ENCODE assay signal across 2 cellular contexts in the genomic region with DNA sequence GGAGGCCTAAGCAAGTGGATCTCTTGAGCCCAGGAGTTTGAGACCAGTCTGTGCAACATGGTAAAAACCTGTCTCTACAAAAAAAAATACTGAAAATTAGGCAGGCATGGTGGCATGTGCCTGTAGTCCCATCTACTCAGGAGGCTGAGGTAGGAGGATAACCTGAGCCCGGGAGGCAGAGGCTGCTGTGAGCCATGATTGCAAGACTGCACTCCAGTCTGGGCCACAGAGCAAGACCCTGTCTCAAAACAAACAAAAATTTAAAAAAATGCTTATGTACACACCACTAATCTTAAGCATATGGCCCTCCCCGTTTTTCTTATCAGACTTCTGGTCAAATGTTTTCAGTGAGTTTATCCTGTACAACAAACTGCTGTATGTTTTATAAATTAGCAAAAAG.
TF ChIP-seq lines count a peak whose summit lies in the region.

No MANE protein-coding gene starts in this region.

TF ChIP-seq in IMR-90, 13 proteins besides CTCF, POLR2A, EP300 and RAD21:
- TF ChIP-seq FOS (IDR thresholded peaks at IDR 0.05; ENCODE audit: low read depth, low read length) (no peak), CHD1 (IDR thresholded peaks at IDR 0.05; ENCODE audit: low read depth, low read length) (no peak), MXI1 (IDR thresholded peaks at IDR 0.05; ENCODE audit: borderline replicate concordance, low read depth, low read length) (no peak), BHLHE40 (IDR thresholded peaks at IDR 0.05; ENCODE audit: low read depth, low read length) (no peak), CEBPB (IDR thresholded peaks at IDR 0.05; ENCODE audit: low read depth, low read length) (no peak), NFE2L2 (IDR thresholded peaks at IDR 0.05; ENCODE audit: low read depth, low read length) (no peak), RCOR1 (IDR thresholded peaks at IDR 0.05; ENCODE audit: insufficient replicate concordance, low read length) (no peak)
- TF ChIP-seq, protein P1, sequence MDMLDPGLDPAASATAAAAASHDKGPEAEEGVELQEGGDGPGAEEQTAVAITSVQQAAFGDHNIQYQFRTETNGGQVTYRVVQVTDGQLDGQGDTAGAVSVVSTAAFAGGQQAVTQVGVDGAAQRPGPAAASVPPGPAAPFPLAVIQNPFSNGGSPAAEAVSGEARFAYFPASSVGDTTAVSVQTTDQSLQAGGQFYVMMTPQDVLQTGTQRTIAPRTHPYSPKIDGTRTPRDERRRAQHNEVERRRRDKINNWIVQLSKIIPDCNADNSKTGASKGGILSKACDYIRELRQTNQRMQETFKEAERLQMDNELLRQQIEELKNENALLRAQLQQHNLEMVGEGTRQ (IDR thresholded peaks at IDR 0.05; ENCODE audit: low read depth, low read length), result no peak
- TF ChIP-seq, protein P2, sequence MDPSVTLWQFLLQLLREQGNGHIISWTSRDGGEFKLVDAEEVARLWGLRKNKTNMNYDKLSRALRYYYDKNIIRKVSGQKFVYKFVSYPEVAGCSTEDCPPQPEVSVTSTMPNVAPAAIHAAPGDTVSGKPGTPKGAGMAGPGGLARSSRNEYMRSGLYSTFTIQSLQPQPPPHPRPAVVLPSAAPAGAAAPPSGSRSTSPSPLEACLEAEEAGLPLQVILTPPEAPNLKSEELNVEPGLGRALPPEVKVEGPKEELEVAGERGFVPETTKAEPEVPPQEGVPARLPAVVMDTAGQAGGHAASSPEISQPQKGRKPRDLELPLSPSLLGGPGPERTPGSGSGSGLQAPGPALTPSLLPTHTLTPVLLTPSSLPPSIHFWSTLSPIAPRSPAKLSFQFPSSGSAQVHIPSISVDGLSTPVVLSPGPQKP (IDR thresholded peaks at IDR 0.05; ENCODE audit: borderline replicate concordance, low read depth, low read length), result no peak
TF ChIP-seq in IMR-90: peak in this region for 0.

TF ChIP-seq in K562, 482 proteins besides CTCF, POLR2A, EP300 and RAD21:
- TF ChIP-seq ZKSCAN1 (IDR thresholded peaks at IDR 0.05; ENCODE audit: low read depth, low read length) (no peak), ZNF121 (CRISPR knock-in tag; conservative IDR thresholded peaks at IDR 0.05) (0 out of 2 replicates have a peak, but pooled peaks have one; percentile 32), PTTG1 (tag; IDR thresholded peaks at IDR 0.05; ENCODE audit: low read depth) (no peak), C11orf30 (IDR thresholded peaks at IDR 0.05; ENCODE audit: low read depth) (peak; percentile 18; the same call in 1 of the 2 replicates), ETV1 (tag; conservative IDR thresholded peaks at IDR 0.05; ENCODE audit: low read depth) (no peak)
